Comparison of ENCODE assay signal across 1 cellular context in genomic region chr13:25420161-25420560, GRCh38.
TF ChIP-seq lines count a peak whose summit lies in the region.

No MANE protein-coding gene starts in this region.

TF ChIP-seq in GM23338, 12 proteins besides CTCF, POLR2A, EP300 and RAD21 (continued from another document):
- TF ChIP-seq ZNF462 (CRISPR knock-in tag; IDR thresholded peaks at IDR 0.05): no peak
- TF ChIP-seq CREB1 (CRISPR knock-in tag; IDR thresholded peaks at IDR 0.05; ENCODE audit: low read depth): no peak
- TF ChIP-seq EZH2phosphoT487 (IDR thresholded peaks at IDR 0.05; ENCODE audit: unreplicated experiment): no peak
- TF ChIP-seq ZNF114 (CRISPR knock-in tag; IDR thresholded peaks at IDR 0.05): no peak
- no peak for TF ChIP-seq NANOG (IDR thresholded peaks at IDR 0.05; ENCODE audit: borderline replicate concordance)
- TF ChIP-seq ETS1 (IDR thresholded peaks at IDR 0.05): no peak; the same call in 1 of the 2 replicates
- no peak for TF ChIP-seq ZNF331 (CRISPR knock-in tag; IDR thresholded peaks at IDR 0.05; ENCODE audit: low read depth)
- TF ChIP-seq JUNB (IDR thresholded peaks at IDR 0.05; ENCODE audit: unreplicated experiment): no peak
- no peak for TF ChIP-seq EZH2 (IDR thresholded peaks at IDR 0.05; ENCODE audit: low read depth, unreplicated experiment)
- no peak for TF ChIP-seq POLR2AphosphoS5 (IDR thresholded peaks at IDR 0.05; ENCODE audit: low read depth)
- no peak for TF ChIP-seq REST (IDR thresholded peaks at IDR 0.05; ENCODE audit: unreplicated experiment)
